15 cellular contexts compared by ENCODE assay signal in genomic region chr13:113857531-113858195, GRCh38. TPM values are rescaled to one million over a fixed set of nuclear protein-coding genes. Genes with fewer than 3 reads are reported as not detected.
A peak's percentile ranks its signal among the peaks of the same experiment; 100 is the strongest.
DNase-seq lines count a peak whose midpoint lies in the region; ATAC-seq and TF ChIP-seq lines count a peak whose summit lies in the region.
"Had no signal": no experiment of that assay in that cellular context is flagged by ENCODE, and none has a peak within 500 bp of the region (broad histone marks: within the 10 kb centered on the region; RNA-seq: fewer than 3 reads in every experiment).

No MANE protein-coding gene starts in this region.

- peak overlapping the region; percentile 96 for H3K4me2 ChIP-seq in MM.1S (ENCODE audit: low read depth, low read length)
- H3K4me2 ChIP-seq: PC-9 had no signal

- H3K27me3 ChIP-seq in MM.1S (replicated peaks; ENCODE audit: insufficient read depth, low read length): no peaks in the 10 kb centered on the region
- H3K27me3 ChIP-seq in esophagus squamous epithelium: no peaks in the 10 kb centered on the region
- H3K27me3 ChIP-seq: BE2C, MG63 had no signal

- H3K4me3 ChIP-seq in MM.1S (ENCODE audit: low read length): peak overlapping the region; percentile 42
- peak overlapping the region in 1 of 4 donors; percentile 13 for H3K4me3 ChIP-seq in esophagus squamous epithelium
- H3K4me3 ChIP-seq: MG63, PC-9 had no signal

- H3K4me1 ChIP-seq in MM.1S (ENCODE audit: low read length): peaks cover 79% of the 10 kb centered on the region
- peaks cover 69 to 93% (median 80%) of the 10 kb centered on the region in 3 donors for H3K4me1 ChIP-seq in esophagus squamous epithelium

- DNase-seq in ELF-1 (ENCODE audit: low read depth, low spot score) (peak; percentile 1), MM.1S (peak; percentile 73), esophagus squamous epithelium (lab: John Stamatoyannopoulos, UW) (no peak), pons (ENCODE audit: low spot score) (peak; percentile 45), GDM1 (lab: John Stamatoyannopoulos, UW) (no peak), NCI-H1930 (lab: John Stamatoyannopoulos, UW) (no peak)
- DNase-seq: amniotic stem cell, BE2C, cortex of kidney, MG63, NCI-H2029 treated with DMSO at 0.1 percent for 48 hours, NCI-H69, PC-9 had no signal

- TF ChIP-seq POLR2A in esophagus squamous epithelium (IDR thresholded peaks at IDR 0.05): no peak

- 26 to 32% methylated on average over 5 to 8 of the region's 20 CpGs for WGBS in esophagus squamous epithelium, 2 donors

- H3F3A ChIP-seq in MM.1S (ENCODE audit: insufficient read depth, low read length): peaks cover 91% of the 10 kb centered on the region

- intact Hi-C loops in esophagus squamous epithelium (cut with DNase I): no loop called here

- peaks cover 100% of the 10 kb centered on the region for H3K79me2 ChIP-seq in MM.1S (ENCODE audit: low read length)

- ATAC-seq in HG02763 (IDR thresholded peaks at IDR 0.05; ENCODE audit: unreplicated experiment): no peak
- ATAC-seq: esophagus mucosa had no signal

- H3K9me3 ChIP-seq in MM.1S (replicated peaks; ENCODE audit: insufficient read depth, low read length): no peaks in the 10 kb centered on the region
- no peaks in the 10 kb centered on the region for H3K9me3 ChIP-seq in esophagus squamous epithelium
- H3K9me3 ChIP-seq: BE2C, MG63 had no signal

- TF ChIP-seq CTCF in MM.1S (IDR thresholded peaks at IDR 0.05; ENCODE audit: low read length) (no peak), esophagus squamous epithelium (IDR thresholded peaks at IDR 0.05) (no peak)

- H3K27ac ChIP-seq in MM.1S (ENCODE audit: low read length) (peak overlapping the region; percentile 98), esophagus squamous epithelium (peak overlapping the region; percentile 22 to 75 (median 42))
- H3K27ac ChIP-seq: PC-9 had no signal

- H3K9me2 ChIP-seq in MM.1S (replicated peaks; ENCODE audit: insufficient read depth, low read length): no peaks in the 10 kb centered on the region

- H3K36me3 ChIP-seq in MM.1S (replicated peaks; ENCODE audit: insufficient read depth, low read length) (no peaks in the 10 kb centered on the region; the same call in 1 of the 2 replicates), esophagus squamous epithelium (no peaks in the 10 kb centered on the region)
- H3K36me3 ChIP-seq: BE2C had no signal

- no peak overlapping the region for H2AFZ ChIP-seq in MM.1S (ENCODE audit: low read length)
- H2AFZ ChIP-seq: PC-9 had no signal

- H4K20me1 ChIP-seq in MM.1S (ENCODE audit: insufficient read depth, low read length): peaks cover 20% of the 10 kb centered on the region

- peak overlapping the region; percentile 63 for H3K9ac ChIP-seq in MM.1S (ENCODE audit: low read length)

RNA-seq across cellular contexts. Expression of gene GAS6, which starts 6.2 kb away (rescaled TPM):
- 100 to 1,000 TPM in 1 of 4 donors, 10 to 100 TPM in 3; 43.0 to 112 (median 68.5) TPM for total RNA-seq in esophagus squamous epithelium

Comparison
In these comparisons a context has a peak if more than half of its experiments do, and no peak if none do; other contexts are left out.
1. DNase-seq: peak in ELF-1 (single experiment), MM.1S (single experiment) and pons (single experiment); none in esophagus squamous epithelium (single experiment), GDM1 (single experiment) and NCI-H1930 (0 of 2).